Comparison of ENCODE assay signal across 9 cellular contexts in the genomic region with DNA sequence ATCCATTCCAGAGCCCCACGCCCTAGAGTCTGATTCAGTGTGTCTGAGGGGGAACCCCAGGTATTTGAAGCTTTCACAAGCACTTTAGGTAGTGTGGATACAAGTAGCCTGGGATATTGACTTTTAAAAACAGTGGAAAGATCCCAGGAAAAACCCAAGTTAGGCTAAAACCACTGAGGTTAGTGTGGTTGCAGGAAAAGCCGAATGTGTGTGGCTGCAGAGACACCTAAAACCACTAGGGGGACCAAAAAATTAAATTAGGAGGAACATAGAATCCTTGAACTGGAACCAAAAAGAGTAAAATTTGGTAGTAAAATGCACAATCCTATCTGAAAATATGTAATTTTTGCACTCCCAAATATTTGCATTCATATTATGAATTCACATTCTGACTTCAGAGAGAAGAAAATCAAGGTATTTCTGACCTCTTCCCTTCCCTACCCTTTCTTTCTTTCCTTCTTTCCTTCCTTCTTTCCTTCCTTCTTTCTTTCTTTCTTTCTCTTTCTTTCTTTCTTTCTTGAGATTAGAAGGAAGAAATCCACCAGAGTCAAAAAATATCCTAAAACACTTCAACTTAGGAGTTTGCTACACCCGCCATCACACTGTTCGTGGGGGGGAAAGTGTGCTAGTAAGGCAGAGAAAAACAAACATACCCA. TPM values are rescaled to one million over a fixed set of nuclear protein-coding genes. Genes with fewer than 3 reads are reported as not detected.
DNase-seq lines count a peak whose midpoint lies in the region; ATAC-seq, FAIRE-seq and TF ChIP-seq lines count a peak whose summit lies in the region.
"Had no signal": no experiment of that assay in that cellular context is flagged by ENCODE, and none has a peak within 500 bp of the region (broad histone marks: within the 10 kb centered on the region; RNA-seq: fewer than 3 reads in every experiment).

No MANE protein-coding gene starts in this region.

- in situ Hi-C loops in Caki2 (cut with HindIII; ENCODE audit: low pct_unique_long_range_greater_than_20kb, low sequenced_read_pairs): no loop called here

- no peak for FAIRE-seq in urothelium cell line (lab: Jason Lieb, UNC)

- ATAC-seq in GM18858 (IDR thresholded peaks at IDR 0.05; ENCODE audit: unreplicated experiment) (peak; percentile 62), HG03159 (IDR thresholded peaks at IDR 0.05; ENCODE audit: unreplicated experiment) (peak; percentile 76), SK-N-SH treated with all-trans-retinoic acid at 6 μM for 48 hours (peak; percentile 75; the same call in 2 of the 3 replicates)

- DNase-seq in Caki2 (ENCODE audit: low read depth): peak; percentile 20
- peak; percentile 7 for DNase-seq in hepatic stellate cell (ENCODE audit: low spot score)
- DNase-seq in urothelium cell line (ENCODE audit: low spot score): peak; percentile 33
- no peak for DNase-seq in activated gamma-delta T cell (lab: John Stamatoyannopoulos, UW)
- no peak for DNase-seq in activated CD4-positive, CD25-positive, alpha-beta regulatory T cell treated with anti-CD3 and anti-CD28 coated beads, Interleukin-2, amount 50 U/mL, for 72 hours

TF ChIP-seq in SK-N-SH treated with all-trans-retinoic acid at 6 μM for 48 hours, 23 proteins besides CTCF, POLR2A, EP300 and RAD21:
- TF ChIP-seq, protein P1, sequence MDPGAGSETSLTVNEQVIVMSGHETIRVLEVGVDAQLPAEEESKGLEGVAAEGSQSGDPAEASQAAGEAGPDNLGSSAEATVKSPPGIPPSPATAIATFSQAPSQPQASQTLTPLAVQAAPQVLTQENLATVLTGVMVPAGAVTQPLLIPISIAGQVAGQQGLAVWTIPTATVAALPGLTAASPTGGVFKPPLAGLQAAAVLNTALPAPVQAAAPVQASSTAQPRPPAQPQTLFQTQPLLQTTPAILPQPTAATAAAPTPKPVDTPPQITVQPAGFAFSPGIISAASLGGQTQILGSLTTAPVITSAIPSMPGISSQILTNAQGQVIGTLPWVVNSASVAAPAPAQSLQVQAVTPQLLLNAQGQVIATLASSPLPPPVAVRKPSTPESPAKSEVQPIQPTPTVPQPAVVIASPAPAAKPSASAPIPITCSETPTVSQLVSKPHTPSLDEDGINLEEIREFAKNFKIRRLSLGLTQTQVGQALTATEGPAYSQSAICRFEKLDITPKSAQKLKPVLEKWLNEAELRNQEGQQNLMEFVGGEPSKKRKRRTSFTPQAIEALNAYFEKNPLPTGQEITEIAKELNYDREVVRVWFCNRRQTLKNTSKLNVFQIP (CRISPR knock-in tag; IDR thresholded peaks at IDR 0.05; ENCODE audit: borderline replicate concordance, low read depth): no peak
- TF ChIP-seq BACH2 (CRISPR knock-in tag; IDR thresholded peaks at IDR 0.05; ENCODE audit: borderline replicate concordance) (no peak), ESRRG (CRISPR knock-in tag; IDR thresholded peaks at IDR 0.05) (no peak), RARB (CRISPR knock-in tag; IDR thresholded peaks at IDR 0.05) (no peak), ZFP3 (CRISPR knock-in tag; IDR thresholded peaks at IDR 0.05) (no peak), GLIS3 (CRISPR knock-in tag; IDR thresholded peaks at IDR 0.05) (no peak), OSR1 (CRISPR knock-in tag; IDR thresholded peaks at IDR 0.05) (no peak)

RNA-seq across cellular contexts. Expression of a gene that starts 37.8 kb away (rescaled TPM):
- not detected in 2 replicates for total RNA-seq in Caki2 (2014; rRNA removed; shearing (Covaris generic); ENCODE audit: low replicate concordance)
- total RNA-seq: T-helper 1 cell treated with Interleukin-12 subunit alpha and Interleukin-12 subunit beta and Interleukin-4 antibody, amounts not matched to agents 30 ng/mL and 1 ng/mL, for 36 hours had no signal

Comparison
In these comparisons a context has a peak if more than half of its experiments do, and no peak if none do; other contexts are left out.
1. DNase-seq: peak in Caki2 (single experiment), hepatic stellate cell (single experiment) and urothelium cell line (single experiment); none in activated gamma-delta T cell (single experiment) and activated CD4-positive, CD25-positive, alpha-beta regulatory T cell treated with anti-CD3 and anti-CD28 coated beads, Interleukin-2, amount 50 U/mL, for 72 hours (single experiment).
2. Peak in every context shown above with its lines, with median percentiles within 50 percentile points of each other: ATAC-seq.